In the genomic region with DNA sequence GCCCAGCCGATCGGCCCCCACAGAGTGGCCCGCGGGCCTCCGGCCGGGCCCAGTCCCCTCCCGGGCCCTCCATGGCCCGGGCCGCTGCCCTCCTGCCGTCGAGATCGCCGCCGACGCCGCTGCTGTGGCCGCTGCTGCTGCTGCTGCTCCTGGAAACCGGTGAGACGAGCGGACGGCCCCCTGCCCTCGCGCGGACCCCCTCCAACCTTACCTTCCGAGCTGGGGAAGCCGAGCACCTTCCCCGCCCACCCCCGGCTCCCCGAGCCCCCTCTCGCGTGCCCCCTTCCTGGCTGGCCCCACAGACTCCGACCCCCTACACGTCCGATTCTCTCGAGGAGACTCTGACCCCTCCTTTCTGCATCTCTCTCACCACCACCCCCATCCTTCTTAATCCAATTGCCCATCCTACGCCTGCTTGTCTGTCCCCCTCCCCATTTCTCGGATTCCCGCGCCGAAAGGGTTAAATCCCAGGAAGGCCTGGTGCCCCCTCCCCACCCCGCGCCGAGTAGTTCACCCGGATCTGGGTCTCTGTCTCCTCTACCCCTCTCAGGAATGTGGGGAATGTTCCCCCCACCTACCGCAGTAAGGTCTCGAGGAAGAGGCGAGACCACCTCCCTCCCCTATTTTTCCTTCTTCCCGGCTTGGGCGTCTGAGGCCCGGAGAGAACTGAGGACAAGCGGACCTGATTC, we compare ENCODE assay signal across 1 cellular context.
TF ChIP-seq lines count a peak whose summit lies in the region.

No MANE protein-coding gene starts in this region.

TF ChIP-seq in IMR-90, 13 proteins besides CTCF, POLR2A, EP300 and RAD21 (continued from another document):
- no peak for TF ChIP-seq ELK1 (IDR thresholded peaks at IDR 0.05; ENCODE audit: borderline replicate concordance, low read depth, low read length)
- TF ChIP-seq CEBPB (IDR thresholded peaks at IDR 0.05; ENCODE audit: low read depth, low read length): no peak
- TF ChIP-seq, protein P1, sequence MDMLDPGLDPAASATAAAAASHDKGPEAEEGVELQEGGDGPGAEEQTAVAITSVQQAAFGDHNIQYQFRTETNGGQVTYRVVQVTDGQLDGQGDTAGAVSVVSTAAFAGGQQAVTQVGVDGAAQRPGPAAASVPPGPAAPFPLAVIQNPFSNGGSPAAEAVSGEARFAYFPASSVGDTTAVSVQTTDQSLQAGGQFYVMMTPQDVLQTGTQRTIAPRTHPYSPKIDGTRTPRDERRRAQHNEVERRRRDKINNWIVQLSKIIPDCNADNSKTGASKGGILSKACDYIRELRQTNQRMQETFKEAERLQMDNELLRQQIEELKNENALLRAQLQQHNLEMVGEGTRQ (IDR thresholded peaks at IDR 0.05; ENCODE audit: low read depth, low read length): no peak
- no peak for TF ChIP-seq MAFK (IDR thresholded peaks at IDR 0.05; ENCODE audit: low read depth, low read length)
- no peak for TF ChIP-seq RFX5 (IDR thresholded peaks at IDR 0.05; ENCODE audit: low read depth, low read length)
- TF ChIP-seq NFE2L2 (IDR thresholded peaks at IDR 0.05; ENCODE audit: low read depth, low read length): no peak
- TF ChIP-seq SMC3 (IDR thresholded peaks at IDR 0.05; ENCODE audit: low read depth, low read length): no peak
- no peak for TF ChIP-seq MXI1 (IDR thresholded peaks at IDR 0.05; ENCODE audit: borderline replicate concordance, low read depth, low read length)
